9 cellular contexts compared by ENCODE assay signal in genomic region chr10:510415-510881, GRCh38.
A peak's percentile ranks its signal among the peaks of the same experiment; 100 is the strongest.
DNase-seq lines count a peak whose midpoint lies in the region; ATAC-seq and TF ChIP-seq lines count a peak whose summit lies in the region.
"Had no signal": no experiment of that assay in that cellular context is flagged by ENCODE, and none has a peak within 500 bp of the region (broad histone marks: within the 10 kb centered on the region; RNA-seq: fewer than 3 reads in every experiment).

No MANE protein-coding gene starts in this region.

- H3K36me3 ChIP-seq in Loucy (ENCODE audit: insufficient read depth, low read length) (no peaks in the 10 kb centered on the region), skeletal muscle satellite cell (ENCODE audit: insufficient read depth, low read length) (no peaks in the 10 kb centered on the region)

- peak overlapping the region; percentile 83 for H2AFZ ChIP-seq in Loucy (ENCODE audit: low read length)

- H3K9me3 ChIP-seq in Loucy (ENCODE audit: insufficient read depth, low read depth, low read length) (no peaks in the 10 kb centered on the region), skeletal muscle satellite cell (replicated peaks; ENCODE audit: low read length) (no peaks in the 10 kb centered on the region)
- H3K9me3 ChIP-seq: SK-N-SH had no signal

- H3K4me3 ChIP-seq in Loucy (ENCODE audit: low read length, poor library complexity, severe bottlenecking) (no peak overlapping the region), skeletal muscle satellite cell (ENCODE audit: low read length) (no peak overlapping the region)

- peaks cover 8% of the 10 kb centered on the region for H3K4me1 ChIP-seq in Loucy (ENCODE audit: insufficient read depth, low read length, poor library complexity, severe bottlenecking)
- H3K4me1 ChIP-seq in skeletal muscle satellite cell (ENCODE audit: control insufficient read depth, insufficient read depth, low read length): peaks cover 10% of the 10 kb centered on the region

- ATAC-seq in GM21717 (IDR thresholded peaks at IDR 0.05; ENCODE audit: unreplicated experiment): no peak
- ATAC-seq in HG02885 (IDR thresholded peaks at IDR 0.05; ENCODE audit: poor library complexity, unreplicated experiment): no peak

- no peaks in the 10 kb centered on the region for H4K20me1 ChIP-seq in Loucy (ENCODE audit: insufficient read depth, low read length, poor library complexity, severe bottlenecking)

- no peaks in the 10 kb centered on the region for H3K9me2 ChIP-seq in Loucy (replicated peaks; ENCODE audit: low read depth, low read length)
- H3K9me2 ChIP-seq: SK-N-SH had no signal

- no peaks in the 10 kb centered on the region for H3K27me3 ChIP-seq in Loucy (ENCODE audit: insufficient read depth, low read length, poor library complexity, severe bottlenecking)
- no peaks in the 10 kb centered on the region for H3K27me3 ChIP-seq in skeletal muscle satellite cell (ENCODE audit: control insufficient read depth, insufficient read depth, low read length)

- peak overlapping the region; percentile 90 for H3K27ac ChIP-seq in caudate nucleus (ENCODE audit: low read depth, low read length)

- H3K79me2 ChIP-seq in Loucy (ENCODE audit: insufficient read depth, low read length): no peaks in the 10 kb centered on the region

- H3K9ac ChIP-seq in Loucy (ENCODE audit: low read depth, low read length, poor library complexity, severe bottlenecking) (no peak overlapping the region), skeletal muscle satellite cell (ENCODE audit: low read depth, low read length) (peak overlapping the region; percentile 41)
- H3K9ac ChIP-seq: SK-N-SH had no signal

- no peaks in the 10 kb centered on the region for H3F3A ChIP-seq in Loucy (ENCODE audit: low read depth)

- DNase-seq in caudate nucleus (lab: John Stamatoyannopoulos, UW) (peak in 46 of 61 donors; percentile 31 to 85 (median 65)), iris pigment epithelial cell (ENCODE audit: low read depth) (peak; percentile 12), NOMO-1 (lab: John Stamatoyannopoulos, UW; ENCODE audit: unreplicated experiment in 2 of 2) (no peak)
- no peak for DNase-seq in activated CD4-positive, CD25-positive, alpha-beta regulatory T cell (lab: John Stamatoyannopoulos, UW)

- TF ChIP-seq CTCF in Loucy (conservative IDR thresholded peaks at IDR 0.05; ENCODE audit: low read length): no peak

- H3K4me2 ChIP-seq in Loucy (ENCODE audit: low read depth, low read length, poor library complexity, severe bottlenecking): no peak overlapping the region
- peak overlapping the region; percentile 61 for H3K4me2 ChIP-seq in skeletal muscle satellite cell (ENCODE audit: low read length)
- H3K4me2 ChIP-seq: SK-N-SH had no signal

Comparison
In these comparisons a context has a peak if more than half of its experiments do, and no peak if none do; other contexts are left out.
1. DNase-seq: peak in caudate nucleus (46 of 61) and iris pigment epithelial cell (single experiment); none in NOMO-1 (0 of 2) and activated CD4-positive, CD25-positive, alpha-beta regulatory T cell (0 of 4).